In the genomic region with DNA sequence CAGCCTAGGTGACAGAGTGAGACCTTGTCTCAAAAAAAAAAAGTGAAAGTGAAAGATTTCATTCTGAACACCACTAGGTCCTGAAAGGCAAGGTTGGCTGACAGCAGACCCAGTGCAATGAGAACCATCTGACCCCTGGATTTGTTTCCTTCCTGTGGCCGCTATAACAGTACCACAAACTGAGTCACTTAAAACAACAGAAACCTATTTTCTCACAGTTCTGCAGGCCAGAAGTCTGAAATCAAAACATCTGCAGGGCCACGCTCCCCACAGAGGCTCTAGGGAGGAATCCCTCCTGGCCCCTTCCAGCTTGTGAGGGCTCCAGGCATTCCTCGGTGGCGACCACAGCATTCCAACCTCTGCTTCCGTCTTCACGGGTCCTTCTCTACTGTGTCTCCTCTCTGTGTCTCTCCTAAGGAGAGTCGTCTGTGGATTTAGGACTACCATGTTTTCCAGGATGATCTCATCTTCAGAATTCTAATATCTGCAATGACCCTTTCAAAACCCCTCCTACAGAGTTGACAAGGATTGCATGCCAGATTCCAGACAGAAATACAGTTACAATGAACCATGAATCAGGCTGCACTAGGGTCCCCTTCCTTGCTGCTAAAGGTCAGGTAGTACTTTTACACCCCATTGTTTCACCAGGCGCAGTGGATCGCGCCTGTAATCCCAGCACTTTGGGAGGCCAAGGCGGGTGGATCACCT, we compare ENCODE assay signal across 1 cellular context.
TF ChIP-seq lines count a peak whose summit lies in the region.

No MANE protein-coding gene starts in this region.

TF ChIP-seq in K562, 482 proteins besides CTCF, POLR2A, EP300 and RAD21 (continued from another document):
- TF ChIP-seq, protein P1, sequence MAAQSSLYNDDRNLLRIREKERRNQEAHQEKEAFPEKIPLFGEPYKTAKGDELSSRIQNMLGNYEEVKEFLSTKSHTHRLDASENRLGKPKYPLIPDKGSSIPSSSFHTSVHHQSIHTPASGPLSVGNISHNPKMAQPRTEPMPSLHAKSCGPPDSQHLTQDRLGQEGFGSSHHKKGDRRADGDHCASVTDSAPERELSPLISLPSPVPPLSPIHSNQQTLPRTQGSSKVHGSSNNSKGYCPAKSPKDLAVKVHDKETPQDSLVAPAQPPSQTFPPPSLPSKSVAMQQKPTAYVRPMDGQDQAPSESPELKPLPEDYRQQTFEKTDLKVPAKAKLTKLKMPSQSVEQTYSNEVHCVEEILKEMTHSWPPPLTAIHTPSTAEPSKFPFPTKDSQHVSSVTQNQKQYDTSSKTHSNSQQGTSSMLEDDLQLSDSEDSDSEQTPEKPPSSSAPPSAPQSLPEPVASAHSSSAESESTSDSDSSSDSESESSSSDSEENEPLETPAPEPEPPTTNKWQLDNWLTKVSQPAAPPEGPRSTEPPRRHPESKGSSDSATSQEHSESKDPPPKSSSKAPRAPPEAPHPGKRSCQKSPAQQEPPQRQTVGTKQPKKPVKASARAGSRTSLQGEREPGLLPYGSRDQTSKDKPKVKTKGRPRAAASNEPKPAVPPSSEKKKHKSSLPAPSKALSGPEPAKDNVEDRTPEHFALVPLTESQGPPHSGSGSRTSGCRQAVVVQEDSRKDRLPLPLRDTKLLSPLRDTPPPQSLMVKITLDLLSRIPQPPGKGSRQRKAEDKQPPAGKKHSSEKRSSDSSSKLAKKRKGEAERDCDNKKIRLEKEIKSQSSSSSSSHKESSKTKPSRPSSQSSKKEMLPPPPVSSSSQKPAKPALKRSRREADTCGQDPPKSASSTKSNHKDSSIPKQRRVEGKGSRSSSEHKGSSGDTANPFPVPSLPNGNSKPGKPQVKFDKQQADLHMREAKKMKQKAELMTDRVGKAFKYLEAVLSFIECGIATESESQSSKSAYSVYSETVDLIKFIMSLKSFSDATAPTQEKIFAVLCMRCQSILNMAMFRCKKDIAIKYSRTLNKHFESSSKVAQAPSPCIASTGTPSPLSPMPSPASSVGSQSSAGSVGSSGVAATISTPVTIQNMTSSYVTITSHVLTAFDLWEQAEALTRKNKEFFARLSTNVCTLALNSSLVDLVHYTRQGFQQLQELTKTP (IDR thresholded peaks at IDR 0.05; ENCODE audit: low read depth in 1 of 2, partially characterized antibody in 2 of 2) = peak in 1 of 2 experiments; percentile 30
